Comparison of ENCODE assay signal across 7 cellular contexts in genomic region chr19:39244410-39245100, GRCh38. TPM values are rescaled to one million over a fixed set of nuclear protein-coding genes. Genes with fewer than 3 reads are reported as not detected.
"Had no signal": no experiment of that assay in that cellular context is flagged by ENCODE, and none has a peak within 500 bp of the region (broad histone marks: within the 10 kb centered on the region; RNA-seq: fewer than 3 reads in every experiment).

Gene IFNL3 (minus strand): TSS chr19:39245006. CDS start chr19:39244967, 39 bp downstream.

RNA-seq across cellular contexts. Expression of gene IFNL3, which starts in this region (rescaled TPM):
- total RNA-seq: M059J, PC-3, Right ventricle myocardium inferior, RPMI7951, SJCRH30, SK-MEL-5, T-cell had no signal
